ENCODE assay signal across 22 cellular contexts in genomic region chr13:48576448-48576993, GRCh38.
"Had no signal": no experiment of that assay in that cellular context is flagged by ENCODE, and none has a peak within 500 bp of the region (broad histone marks: within the 10 kb centered on the region; RNA-seq: fewer than 3 reads in every experiment).

No MANE protein-coding gene starts in this region.

- FAIRE-seq: islet of Langerhans had no signal

- H3K27me3 ChIP-seq: cardiac muscle cell had no signal

- DNase-seq: activated CD4-positive, alpha-beta memory T cell treated with anti-CD3 and anti-CD28 coated beads for 36 hours; activated naive CD4-positive, alpha-beta T cell treated with Interleukin-2 at 50 U/mL for 16 hours; activated naive CD8-positive, alpha-beta T cell treated with anti-CD3 and anti-CD28 coated beads, Interleukin-2, amount 10 ng/mL, durations not matched to agents 7 days and 5 days; activated T-cell treated with anti-CD3 and anti-CD28 coated beads, Interleukin-2, amount 50 U/mL, for 1 hour; amygdala; dermis blood vessel endothelial cell; foreskin melanocyte; glutamatergic neuron; hippocampal formation; left cardiac atrium; lower lobe of right lung; nucleus accumbens; posterior cingulate gyrus; stimulated activated CD4-positive, alpha-beta T cell treated with anti-CD3 and anti-CD28 coated beads, Interleukin-12 subunit alpha, Interleukin-12 subunit beta, amount 100 ng/mL, for 4 hours; stimulated activated CD4-positive, alpha-beta T cell treated with anti-CD3 and anti-CD28 coated beads, Interleukin-1b, Interleukin-23, amount 100 ng/mL, for 48 hours; stimulated activated CD8-positive, alpha-beta memory T cell treated with anti-CD3 and anti-CD28 coated beads, Interleukin-4, amount 100 ng/mL, for 48 hours; stimulated activated naive CD4-positive, alpha-beta T cell; WERI-Rb-1 had no signal

- H3K9me3 ChIP-seq: lower lobe of right lung had no signal

- ATAC-seq: activated T-helper 17 cell treated with anti-CD3 and anti-CD28 coated beads, Interleukin-2, amount 50 U/mL, for 72 hours; left cardiac atrium; lower lobe of right lung had no signal

- H3K36me3 ChIP-seq: cardiac muscle cell, lower lobe of right lung, WERI-Rb-1 had no signal

- H3K4me3 ChIP-seq: cardiac muscle cell, lower lobe of right lung had no signal

- H3K27ac ChIP-seq: cardiac muscle cell, epithelial cell of prostate, lower lobe of right lung, WERI-Rb-1 had no signal
